In the genomic region with DNA sequence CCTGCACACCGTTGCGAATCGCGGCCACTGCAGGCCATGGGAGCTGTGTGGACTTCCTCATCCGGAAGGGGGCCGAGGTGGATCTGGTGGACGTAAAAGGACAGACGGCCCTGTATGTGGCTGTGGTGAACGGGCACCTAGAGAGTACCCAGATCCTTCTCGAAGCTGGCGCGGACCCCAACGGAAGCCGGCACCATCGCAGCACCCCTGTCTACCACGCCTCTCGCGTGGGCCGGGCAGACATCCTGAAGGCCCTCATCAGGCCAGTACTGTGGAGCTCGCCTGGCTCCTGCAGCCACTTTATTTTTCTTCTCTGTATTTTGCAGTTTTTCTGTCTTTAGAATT, we compare ENCODE assay signal across 1 cellular context.
TF ChIP-seq lines count a peak whose summit lies in the region.

No MANE protein-coding gene starts in this region.

TF ChIP-seq in HepG2, 621 proteins besides CTCF, POLR2A, EP300 and RAD21:
- TF ChIP-seq ZMYM3 (CRISPR knock-in tag; IDR thresholded peaks at IDR 0.05) (no peak), NFATC3 (CRISPR knock-in tag; IDR thresholded peaks at IDR 0.05) (no peak), ZMAT3 (CRISPR knock-in tag; conservative IDR thresholded peaks at IDR 0.05) (no peak), AGO2 (optimal IDR thresholded peaks at IDR 0.05; ENCODE audit: low read depth, low read length) (peak; percentile 64), HCFC1 (IDR thresholded peaks at IDR 0.05; ENCODE audit: low read depth, low read length) (no peak), ZFP41 (CRISPR knock-in tag; IDR thresholded peaks at IDR 0.05; ENCODE audit: borderline replicate concordance) (no peak), KAT8 (CRISPR knock-in tag; IDR thresholded peaks at IDR 0.05) (no peak), ZBTB38 (CRISPR knock-in tag; IDR thresholded peaks at IDR 0.05) (peak; percentile 55; the same call in 1 of the 2 replicates), SAFB2 (CRISPR knock-in tag; IDR thresholded peaks at IDR 0.05; ENCODE audit: borderline replicate concordance, low read depth) (no peak), ZNF296 (CRISPR knock-in tag; conservative IDR thresholded peaks at IDR 0.05) (no peak), ZNF230 (CRISPR knock-in tag; IDR thresholded peaks at IDR 0.05) (no peak), RBM22 (optimal IDR thresholded peaks at IDR 0.05; ENCODE audit: low read length) (peak; percentile 26), MBNL3 (CRISPR knock-in tag; conservative IDR thresholded peaks at IDR 0.05) (no peak), PAX8 (CRISPR knock-in tag; IDR thresholded peaks at IDR 0.05; ENCODE audit: borderline replicate concordance) (no peak)
- TF ChIP-seq, protein P1, sequence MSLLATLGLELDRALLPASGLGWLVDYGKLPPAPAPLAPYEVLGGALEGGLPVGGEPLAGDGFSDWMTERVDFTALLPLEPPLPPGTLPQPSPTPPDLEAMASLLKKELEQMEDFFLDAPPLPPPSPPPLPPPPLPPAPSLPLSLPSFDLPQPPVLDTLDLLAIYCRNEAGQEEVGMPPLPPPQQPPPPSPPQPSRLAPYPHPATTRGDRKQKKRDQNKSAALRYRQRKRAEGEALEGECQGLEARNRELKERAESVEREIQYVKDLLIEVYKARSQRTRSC (CRISPR knock-in tag; IDR thresholded peaks at IDR 0.05; ENCODE audit: low read depth): no peak
- TF ChIP-seq, protein P2, sequence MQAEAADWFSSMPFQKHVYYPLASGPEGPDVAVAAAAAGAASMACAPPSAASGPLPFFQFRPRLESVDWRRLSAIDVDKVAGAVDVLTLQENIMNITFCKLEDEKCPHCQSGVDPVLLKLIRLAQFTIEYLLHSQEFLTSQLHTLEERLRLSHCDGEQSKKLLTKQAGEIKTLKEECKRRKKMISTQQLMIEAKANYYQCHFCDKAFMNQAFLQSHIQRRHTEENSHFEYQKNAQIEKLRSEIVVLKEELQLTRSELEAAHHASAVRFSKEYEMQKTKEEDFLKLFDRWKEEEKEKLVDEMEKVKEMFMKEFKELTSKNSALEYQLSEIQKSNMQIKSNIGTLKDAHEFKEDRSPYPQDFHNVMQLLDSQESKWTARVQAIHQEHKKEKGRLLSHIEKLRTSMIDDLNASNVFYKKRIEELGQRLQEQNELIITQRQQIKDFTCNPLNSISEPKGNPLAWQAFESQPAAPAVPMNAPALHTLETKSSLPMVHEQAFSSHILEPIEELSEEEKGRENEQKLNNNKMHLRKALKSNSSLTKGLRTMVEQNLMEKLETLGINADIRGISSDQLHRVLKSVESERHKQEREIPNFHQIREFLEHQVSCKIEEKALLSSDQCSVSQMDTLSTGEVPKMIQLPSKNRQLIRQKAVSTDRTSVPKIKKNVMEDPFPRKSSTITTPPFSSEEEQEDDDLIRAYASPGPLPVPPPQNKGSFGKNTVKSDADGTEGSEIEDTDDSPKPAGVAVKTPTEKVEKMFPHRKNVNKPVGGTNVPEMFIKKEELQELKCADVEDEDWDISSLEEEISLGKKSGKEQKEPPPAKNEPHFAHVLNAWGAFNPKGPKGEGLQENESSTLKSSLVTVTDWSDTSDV (CRISPR knock-in tag; IDR thresholded peaks at IDR 0.05): no peak
- TF ChIP-seq, protein P3, sequence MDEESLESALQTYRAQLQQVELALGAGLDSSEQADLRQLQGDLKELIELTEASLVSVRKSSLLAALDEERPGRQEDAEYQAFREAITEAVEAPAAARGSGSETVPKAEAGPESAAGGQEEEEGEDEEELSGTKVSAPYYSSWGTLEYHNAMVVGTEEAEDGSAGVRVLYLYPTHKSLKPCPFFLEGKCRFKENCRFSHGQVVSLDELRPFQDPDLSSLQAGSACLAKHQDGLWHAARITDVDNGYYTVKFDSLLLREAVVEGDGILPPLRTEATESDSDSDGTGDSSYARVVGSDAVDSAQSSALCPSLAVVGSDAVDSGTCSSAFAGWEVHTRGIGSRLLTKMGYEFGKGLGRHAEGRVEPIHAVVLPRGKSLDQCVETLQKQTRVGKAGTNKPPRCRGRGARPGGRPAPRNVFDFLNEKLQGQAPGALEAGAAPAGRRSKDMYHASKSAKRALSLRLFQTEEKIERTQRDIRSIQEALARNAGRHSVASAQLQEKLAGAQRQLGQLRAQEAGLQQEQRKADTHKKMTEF (CRISPR knock-in tag; IDR thresholded peaks at IDR 0.05): no peak
- TF ChIP-seq, protein P4, sequence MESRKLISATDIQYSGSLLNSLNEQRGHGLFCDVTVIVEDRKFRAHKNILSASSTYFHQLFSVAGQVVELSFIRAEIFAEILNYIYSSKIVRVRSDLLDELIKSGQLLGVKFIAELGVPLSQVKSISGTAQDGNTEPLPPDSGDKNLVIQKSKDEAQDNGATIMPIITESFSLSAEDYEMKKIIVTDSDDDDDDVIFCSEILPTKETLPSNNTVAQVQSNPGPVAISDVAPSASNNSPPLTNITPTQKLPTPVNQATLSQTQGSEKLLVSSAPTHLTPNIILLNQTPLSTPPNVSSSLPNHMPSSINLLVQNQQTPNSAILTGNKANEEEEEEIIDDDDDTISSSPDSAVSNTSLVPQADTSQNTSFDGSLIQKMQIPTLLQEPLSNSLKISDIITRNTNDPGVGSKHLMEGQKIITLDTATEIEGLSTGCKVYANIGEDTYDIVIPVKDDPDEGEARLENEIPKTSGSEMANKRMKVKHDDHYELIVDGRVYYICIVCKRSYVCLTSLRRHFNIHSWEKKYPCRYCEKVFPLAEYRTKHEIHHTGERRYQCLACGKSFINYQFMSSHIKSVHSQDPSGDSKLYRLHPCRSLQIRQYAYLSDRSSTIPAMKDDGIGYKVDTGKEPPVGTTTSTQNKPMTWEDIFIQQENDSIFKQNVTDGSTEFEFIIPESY (CRISPR knock-in tag; IDR thresholded peaks at IDR 0.05): peak; percentile 43; the same call in 1 of the 2 replicates
